In the genomic region with DNA sequence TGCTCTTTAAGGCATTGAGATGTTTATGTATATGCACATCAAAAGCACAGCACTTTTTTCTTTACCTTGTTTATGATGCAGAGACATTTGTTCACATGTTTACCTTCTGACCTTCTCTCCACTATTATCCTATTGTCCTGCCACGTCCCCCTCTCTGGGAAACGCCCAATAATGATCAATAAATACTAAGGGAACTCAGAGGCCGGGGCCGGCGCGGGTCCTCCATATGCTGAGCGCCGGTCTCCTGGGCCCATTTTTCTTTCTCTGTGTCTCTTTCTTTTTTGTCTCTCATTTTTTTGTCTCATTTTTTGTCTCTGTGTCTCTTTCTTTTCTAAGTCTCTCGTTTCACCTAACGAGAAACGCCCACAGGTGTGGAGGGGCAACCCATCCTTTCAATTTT, we compare ENCODE assay signal across 11 cellular contexts. TPM values are rescaled to one million over a fixed set of nuclear protein-coding genes. Genes with fewer than 3 reads are reported as not detected.
DNase-seq lines count a peak whose midpoint lies in the region; ATAC-seq, FAIRE-seq and TF ChIP-seq lines count a peak whose summit lies in the region.
"Not testable (repeated sequence)": the region's sequence is repeated elsewhere in the genome, so short reads cannot be mapped to it uniquely, and the experiment has no call there.
"Had no signal": no experiment of that assay in that cellular context is flagged by ENCODE, and none has a peak within 500 bp of the region (broad histone marks: within the 10 kb centered on the region; RNA-seq: fewer than 3 reads in every experiment).

No MANE protein-coding gene starts in this region.

- H3F3A ChIP-seq in OCI-LY1 (ENCODE audit: insufficient read depth, low read length) = not testable (repeated sequence)

- H3K27me3 Mint-ChIP-seq in HFFc6 (ENCODE audit: insufficient read depth) = peaks cover 14% of the 10 kb centered on the region
- H3K27me3 Mint-ChIP-seq in endodermal cell (ENCODE audit: insufficient read depth); nephron progenitor cell (ENCODE audit: low read depth, poor library complexity): not testable (repeated sequence)

- H3K4me1 Mint-ChIP-seq in HFFc6 (ENCODE audit: low read depth) (peaks cover 21% of the 10 kb centered on the region), endodermal cell (peaks cover 28% of the 10 kb centered on the region), nephron progenitor cell (peaks cover 43% of the 10 kb centered on the region)

- POLR2A ChIA-PET in HepG2 (lab: Yijun Ruan, JAX) = not testable (repeated sequence)

- not testable (repeated sequence) for H3K4me3 Mint-ChIP-seq in HFFc6
- peak overlapping the region; percentile 60 for H3K4me3 Mint-ChIP-seq in endodermal cell
- peak overlapping the region; percentile 5 for H3K4me3 Mint-ChIP-seq in nephron progenitor cell

- H3K9me3 Mint-ChIP-seq in HFFc6, endodermal cell: not testable (repeated sequence)
- H3K9me3 Mint-ChIP-seq in nephron progenitor cell = peaks cover 13% of the 10 kb centered on the region

- 18 to 35% methylated on average over 9 to 11 of the region's 11 CpGs for WGBS in endodermal cell (ENCODE audit: insufficient coverage in 1 of 2, insufficient read length in 1 of 2), 2 experiments
- 67% methylated on average over 11 of the region's 11 CpGs for WGBS in HepG2 (ENCODE audit: low lambda C conversion rate)

- DNase-seq in HFFc6; endodermal cell; HepG2 (ENCODE audit: low spot score); nephron progenitor cell: not testable (repeated sequence)

- H3K4me2 ChIP-seq in BLaER1 treated with 17β-estradiol and CSF1 and Interleukin-3, amounts not matched to agents 10 nM and 100 nM = peak overlapping the region in 9 of 11 experiments; percentile 9 to 48 (median 29); a peak in 8 of 22 replicates
- H3K4me2 ChIP-seq in OCI-LY1 (ENCODE audit: low read length) = not testable (repeated sequence)
- H3K4me2 ChIP-seq in HepG2 (ENCODE audit: low read depth, low read length) = 0 out of 2 replicates have a peak overlapping the region, but pooled peaks have one; percentile 20

- not testable (repeated sequence) for FAIRE-seq in HepG2 (lab: Jason Lieb, UNC)

- CTCF ChIA-PET in HepG2 (lab: Yijun Ruan, JAX; ENCODE audit: low intra/inter-chr PET ratio, low total read pairs) = not testable (repeated sequence)

- not testable (repeated sequence) for H3K9me3 ChIP-seq in BLaER1 treated with 17β-estradiol and CSF1 and Interleukin-3, amounts not matched to agents 10 nM and 100 nM (replicated peaks in 1 of 11); OCI-LY1 (ENCODE audit: low read length); HepG2 (ENCODE audit: low read length)
- H3K9me3 ChIP-seq in endodermal cell (ENCODE audit: control insufficient read depth, low read length) = peaks cover 11% of the 10 kb centered on the region

- not testable (repeated sequence) for H3K27ac ChIP-seq in BLaER1 treated with 17β-estradiol and CSF1 and Interleukin-3, amounts not matched to agents 10 nM and 100 nM; OCI-LY1 (ENCODE audit: low read depth, low read length, poor library complexity, severe bottlenecking); endodermal cell (ENCODE audit: low read depth, low read length); HepG2 (ENCODE audit: extremely low read length, insufficient read depth, low read length)

- not testable (repeated sequence) for H3K27me3 ChIP-seq in BLaER1 treated with 17β-estradiol and CSF1 and Interleukin-3, amounts not matched to agents 10 nM and 100 nM; OCI-LY1 (ENCODE audit: insufficient read depth, low read length); endodermal cell (ENCODE audit: control insufficient read depth, insufficient read depth, low read length, poor library complexity, severe bottlenecking); HepG2 (ENCODE audit: control insufficient read depth in 1 of 2, insufficient read depth in 2 of 2, low read length in 2 of 2)

- TF ChIP-seq POLR2A in HepG2 (IDR thresholded peaks at IDR 0.05; ENCODE audit: insufficient read depth in 1 of 2, low read depth in 2 of 2, low read length in 2 of 2) = not testable (repeated sequence)

- TF ChIP-seq RAD21 in HepG2 (CRISPR knock-in tag; IDR thresholded peaks at IDR 0.05) = not testable (repeated sequence)

- not testable (repeated sequence) for H4K20me1 ChIP-seq in BLaER1 treated with 17β-estradiol and CSF1 and Interleukin-3, amounts not matched to agents 10 nM and 100 nM; OCI-LY1 (ENCODE audit: insufficient read depth, low read length); HepG2 (ENCODE audit: insufficient read depth, low read length)

- TF ChIP-seq CTCF in HFFc6 (IDR thresholded peaks at IDR 0.05); OCI-LY1 (IDR thresholded peaks at IDR 0.05; ENCODE audit: low read length); WI38 (IDR thresholded peaks at IDR 0.05; ENCODE audit: low read depth, low read length); endodermal cell (conservative IDR thresholded peaks at IDR 0.05); HepG2 (CRISPR knock-in tag; IDR thresholded peaks at IDR 0.05); nephron progenitor cell (IDR thresholded peaks at IDR 0.05): not testable (repeated sequence)

- not testable (repeated sequence) for BruUV-seq in HepG2 (replicated peaks; lab: Mats Ljungman, UMichigan)

- H3K4me1 ChIP-seq in BLaER1 treated with 17β-estradiol and CSF1 and Interleukin-3, amounts not matched to agents 10 nM and 100 nM = peaks cover 23 to 59% (median 46%) of the 10 kb centered on the region in 10 experiments
- not testable (repeated sequence) for H3K4me1 ChIP-seq in OCI-LY1 (ENCODE audit: insufficient read depth, low read length, severe bottlenecking); endodermal cell (ENCODE audit: control insufficient read depth, insufficient read depth, low read length)
- peaks cover 24% of the 10 kb centered on the region for H3K4me1 ChIP-seq in HepG2 (ENCODE audit: insufficient read depth, low read length)

- H3K4me3 ChIP-seq in BLaER1 treated with 17β-estradiol and CSF1 and Interleukin-3, amounts not matched to agents 10 nM and 100 nM; HepG2 (replicated peaks in 1 of 3; ENCODE audit: insufficient read depth in 1 of 3, low read depth in 2 of 3, low read length in 3 of 3): not testable (repeated sequence)
- H3K4me3 ChIP-seq in OCI-LY1 (ENCODE audit: low read depth, low read length, poor library complexity, severe bottlenecking) (peak overlapping the region; percentile 18), WI38 (ENCODE audit: low read depth, low read length) (peak overlapping the region; percentile 40), endodermal cell (ENCODE audit: low read length) (peak overlapping the region; percentile 52)

- ATAC-seq in HepG2 = not testable (repeated sequence)

- H3K9me2 ChIP-seq in OCI-LY1 (ENCODE audit: low read depth, low read length) = not testable (repeated sequence)

- in situ Hi-C loops in HepG2 (cut with HindIII; ENCODE audit: extremely low pct_ligation_motif_present, low pct_unique_long_range_greater_than_20kb) = not testable (repeated sequence)

- not testable (repeated sequence) for TF ChIP-seq EP300 in HepG2 (IDR thresholded peaks at IDR 0.05; ENCODE audit: low read depth in 2 of 2, low read length in 2 of 2); HepG2 (CRISPR knock-in tag; IDR thresholded peaks at IDR 0.05; ENCODE audit: borderline replicate concordance)

- not testable (repeated sequence) for H3K79me2 ChIP-seq in OCI-LY1 (ENCODE audit: insufficient read depth, low read length); HepG2 (ENCODE audit: insufficient read depth, low read length)

- not testable (repeated sequence) for H3K36me3 Mint-ChIP-seq in HFFc6 (ENCODE audit: low read depth); endodermal cell (ENCODE audit: low read depth); nephron progenitor cell (ENCODE audit: low read depth)

- intact Hi-C loops in HepG2 (cut with micrococcal nuclease; ENCODE audit: unreplicated experiment) = not testable (repeated sequence)

- not testable (repeated sequence) for H3K36me3 ChIP-seq in BLaER1 treated with 17β-estradiol and CSF1 and Interleukin-3, amounts not matched to agents 10 nM and 100 nM; OCI-LY1 (ENCODE audit: insufficient read depth, low read length); endodermal cell (ENCODE audit: control insufficient read depth, insufficient read depth, low read length); HepG2 (replicated peaks in 1 of 2; ENCODE audit: control insufficient read depth in 1 of 2, insufficient read depth in 2 of 2, low read length in 2 of 2)

- H3K27ac Mint-ChIP-seq in HFFc6 = 0 out of 2 replicates have a peak overlapping the region, but pooled peaks have one; percentile 60
- peak overlapping the region; percentile 99 for H3K27ac Mint-ChIP-seq in endodermal cell
- peak overlapping the region; percentile 4 for H3K27ac Mint-ChIP-seq in nephron progenitor cell

- H2AFZ ChIP-seq in OCI-LY1 (ENCODE audit: low read length); HepG2 (ENCODE audit: low read length): not testable (repeated sequence)

- H3K9ac ChIP-seq in BLaER1 treated with 17β-estradiol and CSF1 and Interleukin-3, amounts not matched to agents 10 nM and 100 nM; OCI-LY1 (ENCODE audit: low read length); HepG2 (ENCODE audit: insufficient read depth, low read depth, low read length): not testable (repeated sequence)
- peak overlapping the region; percentile 49 for H3K9ac ChIP-seq in endodermal cell (ENCODE audit: extremely low read depth, low read length, poor library complexity, severe bottlenecking)

RNA-seq across cellular contexts. Expression of a gene that starts 13.6 kb away (rescaled TPM):
- 10 to 100 TPM; 34.1 to 44.5 (median 38.7) TPM for total RNA-seq in HFFc6 (2021; fragmentation: NEBNext Ultra II Directional; extraction: Animal tissue kit (Norgen Biotek cat#: 25700))
- total RNA-seq in endodermal cell = 10 to 100 TPM; 23.3 to 24.8 TPM
- polyA plus RNA-seq in endodermal cell (2013, experiment 1 of 2) = 13.4 TPM
- polyA plus RNA-seq in endodermal cell (2013, experiment 2 of 2) = 12.8 TPM
- total RNA-seq in HepG2 (2016; rRNA removed; fragmentation: Illumina TruSeq; extraction: Trizol) = 11.8 and 21.2 TPM in 2 replicates
- total RNA-seq in HepG2 (2016; cell fraction: cytosol; rRNA removed; fragmentation: Illumina TruSeq; extraction: Trizol; ENCODE audit: low read depth) = 3.5 and 3.7 TPM in 2 replicates
- 9.9 and 20.3 TPM in 2 replicates for total RNA-seq in HepG2 (2016; cell fraction: insoluble cytoplasmic fraction; rRNA removed; fragmentation: Illumina TruSeq; extraction: Trizol)
- total RNA-seq in HepG2 (2016; cell fraction: membrane; rRNA removed; fragmentation: Illumina TruSeq; extraction: Trizol) = 14.2 and 15.5 TPM in 2 replicates
- 19.3 and 24.0 TPM in 2 replicates for total RNA-seq in HepG2 (2016; cell fraction: nucleus; rRNA removed; fragmentation: Illumina TruSeq; extraction: Trizol)
- polyA plus RNA-seq in HepG2 (2011; rRNA removed) = 15.2 and 19.2 TPM in 2 replicates
- polyA plus RNA-seq in HepG2 (2011; cell fraction: cytosol; rRNA removed) = 16.7 and 16.8 TPM in 2 replicates
- polyA plus RNA-seq in HepG2 (2011; cell fraction: nucleus; rRNA removed) = 12.0 and 12.7 TPM in 2 replicates
- polyA plus RNA-seq in HepG2 (2012) = 7.1 and 9.5 TPM in 2 replicates
- polyA plus RNA-seq in HepG2 (2016; cell fraction: cytosol; fragmentation: Illumina TruSeq; extraction: Trizol; ENCODE audit: low read depth) = 2.7 and 3.6 TPM in 2 replicates
- polyA plus RNA-seq in HepG2 (2016; cell fraction: insoluble cytoplasmic fraction; fragmentation: Illumina TruSeq; extraction: Trizol; ENCODE audit: low read depth) = 7.6 and 11.6 TPM in 2 replicates
- polyA plus RNA-seq in HepG2 (2016; cell fraction: membrane; fragmentation: Illumina TruSeq; extraction: Trizol; ENCODE audit: low read depth) = 8.6 and 8.7 TPM in 2 replicates
- polyA plus RNA-seq in HepG2 (2016; cell fraction: nucleus; fragmentation: Illumina TruSeq; extraction: Trizol; ENCODE audit: insufficient read depth, low read depth) = 26.2 and 26.3 TPM in 2 replicates
- 75.6 and 115 TPM in 2 replicates for polyA minus RNA-seq in HepG2 (2011; rRNA and poly(A)+ RNA removed; ENCODE audit: low replicate concordance)
- 19.2 and 22.7 TPM in 2 replicates for polyA minus RNA-seq in HepG2 (2011; cell fraction: cytosol; rRNA and poly(A)+ RNA removed)
- polyA minus RNA-seq in HepG2 (2011; cell fraction: nucleus; rRNA and poly(A)+ RNA removed) = 13.9 and 16.2 TPM in 2 replicates

RNA-seq across cellular contexts. Expression of a gene that starts 35.4 kb away (rescaled TPM):
- total RNA-seq in HFFc6 (2021; fragmentation: NEBNext Ultra II Directional; extraction: Animal tissue kit (Norgen Biotek cat#: 25700)) = 10 to 100 TPM in 5 of 6 experiments, 1 to 10 TPM in 1; 8.7 to 20.4 (median 17.5) TPM
- 10 to 100 TPM; 21.5 to 38.3 TPM for total RNA-seq in endodermal cell
- polyA plus RNA-seq in endodermal cell (2013, experiment 1 of 2) = 38.5 TPM
- 41.6 TPM for polyA plus RNA-seq in endodermal cell (2013, experiment 2 of 2)
- 38.5 and 45.8 TPM in 2 replicates for total RNA-seq in HepG2 (2016; rRNA removed; fragmentation: Illumina TruSeq; extraction: Trizol)
- total RNA-seq in HepG2 (2016; cell fraction: cytosol; rRNA removed; fragmentation: Illumina TruSeq; extraction: Trizol; ENCODE audit: low read depth) = 27.1 and 37.2 TPM in 2 replicates
- total RNA-seq in HepG2 (2016; cell fraction: insoluble cytoplasmic fraction; rRNA removed; fragmentation: Illumina TruSeq; extraction: Trizol) = 39.2 and 39.7 TPM in 2 replicates
- 50.6 and 55.2 TPM in 2 replicates for total RNA-seq in HepG2 (2016; cell fraction: membrane; rRNA removed; fragmentation: Illumina TruSeq; extraction: Trizol)
- total RNA-seq in HepG2 (2016; cell fraction: nucleus; rRNA removed; fragmentation: Illumina TruSeq; extraction: Trizol) = 16.6 and 16.9 TPM in 2 replicates
- polyA plus RNA-seq in HepG2 (2011; rRNA removed) = 19.6 and 28.5 TPM in 2 replicates
- 18.7 and 25.1 TPM in 2 replicates for polyA plus RNA-seq in HepG2 (2011; cell fraction: cytosol; rRNA removed)
- 8.8 and 11.8 TPM in 2 replicates for polyA plus RNA-seq in HepG2 (2011; cell fraction: nucleus; rRNA removed)
- polyA plus RNA-seq in HepG2 (2012) = 10.6 and 18.8 TPM in 2 replicates
- 28.0 and 40.7 TPM in 2 replicates for polyA plus RNA-seq in HepG2 (2016; cell fraction: cytosol; fragmentation: Illumina TruSeq; extraction: Trizol; ENCODE audit: low read depth)
- polyA plus RNA-seq in HepG2 (2016; cell fraction: insoluble cytoplasmic fraction; fragmentation: Illumina TruSeq; extraction: Trizol; ENCODE audit: low read depth) = 52.5 and 56.7 TPM in 2 replicates
- 39.4 and 51.0 TPM in 2 replicates for polyA plus RNA-seq in HepG2 (2016; cell fraction: membrane; fragmentation: Illumina TruSeq; extraction: Trizol; ENCODE audit: low read depth)
- 36.5 and 39.2 TPM in 2 replicates for polyA plus RNA-seq in HepG2 (2016; cell fraction: nucleus; fragmentation: Illumina TruSeq; extraction: Trizol; ENCODE audit: insufficient read depth, low read depth)
- 18.6 and 61.4 TPM in 2 replicates for polyA minus RNA-seq in HepG2 (2011; rRNA and poly(A)+ RNA removed; ENCODE audit: low replicate concordance)
- polyA minus RNA-seq in HepG2 (2011; cell fraction: cytosol; rRNA and poly(A)+ RNA removed) = 6.7 and 8.0 TPM in 2 replicates
- 9.1 and 11.3 TPM in 2 replicates for polyA minus RNA-seq in HepG2 (2011; cell fraction: nucleus; rRNA and poly(A)+ RNA removed)
- polyA plus RNA-seq: IgD-negative memory B cell had no signal

RNA-seq across cellular contexts. Expression of a gene that starts 58.0 kb away (rescaled TPM):
- total RNA-seq in HFFc6 (2021; fragmentation: NEBNext Ultra II Directional; extraction: Animal tissue kit (Norgen Biotek cat#: 25700)) = not detected
- not detected for total RNA-seq in endodermal cell
- polyA plus RNA-seq in endodermal cell (2013, experiment 1 of 2) = 1.9 TPM
- 1.7 TPM for polyA plus RNA-seq in endodermal cell (2013, experiment 2 of 2)
- total RNA-seq in HepG2 (2016; rRNA removed; fragmentation: Illumina TruSeq; extraction: Trizol) = not detected in 2 replicates
- total RNA-seq in HepG2 (2016; cell fraction: cytosol; rRNA removed; fragmentation: Illumina TruSeq; extraction: Trizol; ENCODE audit: low read depth) = not detected in 2 replicates
- not detected in 2 replicates for total RNA-seq in HepG2 (2016; cell fraction: insoluble cytoplasmic fraction; rRNA removed; fragmentation: Illumina TruSeq; extraction: Trizol)
- not detected in 2 replicates for total RNA-seq in HepG2 (2016; cell fraction: membrane; rRNA removed; fragmentation: Illumina TruSeq; extraction: Trizol)
- total RNA-seq in HepG2 (2016; cell fraction: nucleus; rRNA removed; fragmentation: Illumina TruSeq; extraction: Trizol) = not detected in 2 replicates
- 0.03 TPM in 1 of 2 replicates, not detected in the other for polyA plus RNA-seq in HepG2 (2011; rRNA removed)
- not detected in 2 replicates for polyA plus RNA-seq in HepG2 (2011; cell fraction: cytosol; rRNA removed)
- not detected in 2 replicates for polyA plus RNA-seq in HepG2 (2011; cell fraction: nucleus; rRNA removed)
- polyA plus RNA-seq in HepG2 (2012) = not detected in 2 replicates
- polyA plus RNA-seq in HepG2 (2016; cell fraction: cytosol; fragmentation: Illumina TruSeq; extraction: Trizol; ENCODE audit: low read depth) = not detected in 2 replicates
- polyA plus RNA-seq in HepG2 (2016; cell fraction: insoluble cytoplasmic fraction; fragmentation: Illumina TruSeq; extraction: Trizol; ENCODE audit: low read depth) = not detected in 2 replicates
- not detected in 2 replicates for polyA plus RNA-seq in HepG2 (2016; cell fraction: membrane; fragmentation: Illumina TruSeq; extraction: Trizol; ENCODE audit: low read depth)
- polyA plus RNA-seq in HepG2 (2016; cell fraction: nucleus; fragmentation: Illumina TruSeq; extraction: Trizol; ENCODE audit: insufficient read depth, low read depth) = not detected in 2 replicates
- 3.7 TPM in 1 of 2 replicates, not detected in the other for polyA minus RNA-seq in HepG2 (2011; rRNA and poly(A)+ RNA removed; ENCODE audit: low replicate concordance)
- not detected in 2 replicates for polyA minus RNA-seq in HepG2 (2011; cell fraction: cytosol; rRNA and poly(A)+ RNA removed)
- polyA minus RNA-seq in HepG2 (2011; cell fraction: nucleus; rRNA and poly(A)+ RNA removed) = not detected in 2 replicates
- total RNA-seq: CD8-positive, alpha-beta memory T cell; G401; LHCN-M2 had no signal
- polyA plus RNA-seq: CD8-positive, alpha-beta memory T cell; IgD-negative memory B cell had no signal

Comparison
In these comparisons a context has a peak if more than half of its experiments do, and no peak if none do; other contexts are left out.
1. H3K27ac Mint-ChIP-seq: peak in every context shown above with its lines; median percentile 99 in endodermal cell; 60 in HFFc6; 4 in nephron progenitor cell.